In the genomic region with DNA sequence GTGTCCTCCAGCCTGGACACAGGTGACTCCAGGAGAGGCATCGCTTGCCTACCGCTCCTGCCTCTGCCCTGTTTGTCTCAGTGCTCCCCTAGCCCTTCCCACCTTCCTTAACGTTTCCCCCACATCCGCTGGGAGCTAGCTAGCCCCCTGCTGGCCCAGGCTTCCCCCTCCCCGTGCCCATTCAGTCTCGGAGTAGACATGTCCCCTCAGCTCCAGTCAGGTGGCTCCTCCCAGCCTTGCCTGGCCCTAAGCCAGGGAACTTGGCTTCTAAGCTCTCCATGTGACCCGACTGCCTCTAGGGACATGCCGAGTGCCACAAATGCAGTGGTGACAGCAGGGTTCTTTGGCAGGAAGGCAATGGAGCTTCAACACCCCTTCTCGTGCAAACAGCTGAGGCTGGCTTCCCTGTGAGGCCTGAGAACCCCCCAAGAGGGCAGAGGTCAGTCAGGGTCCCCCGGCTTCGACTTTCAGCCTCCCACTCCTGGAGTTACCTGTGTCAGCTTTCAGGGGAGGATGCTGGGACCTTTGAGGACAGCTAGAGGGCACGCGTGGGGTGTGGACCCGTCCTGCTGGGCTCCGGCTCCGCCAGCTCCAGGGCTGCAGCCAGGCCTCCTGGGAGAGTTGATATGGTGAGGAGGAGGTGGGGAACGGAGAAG, we compare ENCODE assay signal across 11 cellular contexts. TPM values are rescaled to one million over a fixed set of nuclear protein-coding genes. Genes with fewer than 3 reads are reported as not detected.
DNase-seq lines count a peak whose midpoint lies in the region; ATAC-seq and TF ChIP-seq lines count a peak whose summit lies in the region.
"Had no signal": no experiment of that assay in that cellular context is flagged by ENCODE, and none has a peak within 500 bp of the region (broad histone marks: within the 10 kb centered on the region; RNA-seq: fewer than 3 reads in every experiment).

No MANE protein-coding gene starts in this region.

- TF ChIP-seq EP300 in stomach (IDR thresholded peaks at IDR 0.05): no peak
- no peak for TF ChIP-seq EP300 in esophagus muscularis mucosa (IDR thresholded peaks at IDR 0.05)

- H3K4me1 ChIP-seq in heart right ventricle: peaks cover 0 to 16% (median 11%) of the 10 kb centered on the region in 9 donors
- peaks cover 0 to 11% (median 9%) of the 10 kb centered on the region in 4 donors for H3K4me1 ChIP-seq in stomach
- H3K4me1 ChIP-seq in esophagus muscularis mucosa: peaks cover 0 to 9% (median 0%) of the 10 kb centered on the region in 4 donors

- H3K4me3 ChIP-seq in heart right ventricle: no peak overlapping the region
- H3K4me3 ChIP-seq in stomach: no peak overlapping the region
- no peak overlapping the region for H3K4me3 ChIP-seq in esophagus muscularis mucosa

- TF ChIP-seq CTCF in heart right ventricle (IDR thresholded peaks at IDR 0.05) (no peak), stomach (IDR thresholded peaks at IDR 0.05) (no peak), esophagus muscularis mucosa (IDR thresholded peaks at IDR 0.05) (no peak)

- peak; percentile 72 to 88 (median 84) for DNase-seq in NCI-H1417 (lab: John Stamatoyannopoulos, UW)
- no peak for DNase-seq in NCI-H1417 treated with DMSO at 0.1 percent for 48 hours (lab: John Stamatoyannopoulos, UW)
- DNase-seq in NCI-H510A (lab: John Stamatoyannopoulos, UW): peak; percentile 89
- DNase-seq in heart right ventricle: peak; percentile 66 to 82
- peak; percentile 85 for DNase-seq in stomach
- DNase-seq in stimulated activated naive CD8-positive, alpha-beta T cell treated with anti-CD3 and anti-CD28 coated beads, Interleukin-15, Interleukin-2, amounts not matched to agents 100 U/mL and 50 U/mL, for 24 hours: no peak
- no peak for DNase-seq in esophagus muscularis mucosa (ENCODE audit: extremely low spot score)
- no peak for DNase-seq in stimulated activated CD4-positive, alpha-beta T cell treated with anti-CD3 and anti-CD28 coated beads, Interleukin-2, amount 100 ng/mL, for 24 hours
- DNase-seq: activated naive CD4-positive, alpha-beta T cell; stimulated activated CD4-positive, alpha-beta T cell treated with anti-CD3 and anti-CD28 coated beads, Interleukin-4, amount 100 ng/mL, for 4 hours; T-helper 17 cell had no signal

- H3K36me3 ChIP-seq in heart right ventricle: no peaks in the 10 kb centered on the region
- no peaks in the 10 kb centered on the region for H3K36me3 ChIP-seq in stomach
- no peaks in the 10 kb centered on the region for H3K36me3 ChIP-seq in esophagus muscularis mucosa

- no peak for TF ChIP-seq POLR2A in stomach (IDR thresholded peaks at IDR 0.05)
- no peak for TF ChIP-seq POLR2A in esophagus muscularis mucosa (IDR thresholded peaks at IDR 0.05; ENCODE audit: low read depth)

- peak; percentile 79 to 95 (median 90) for ATAC-seq in heart right ventricle
- no peak for ATAC-seq in stimulated activated naive CD8-positive, alpha-beta T cell treated with anti-CD3 and anti-CD28 coated beads, Interleukin-15, Interleukin-2, amounts not matched to agents 100 U/mL and 50 U/mL, for 24 hours
- ATAC-seq: T-helper 17 cell had no signal

- no peaks in the 10 kb centered on the region for H3K9me3 ChIP-seq in heart right ventricle
- H3K9me3 ChIP-seq in stomach: no peaks in the 10 kb centered on the region
- no peaks in the 10 kb centered on the region for H3K9me3 ChIP-seq in esophagus muscularis mucosa

- H3K27ac ChIP-seq in heart right ventricle: peak overlapping the region in 6 of 10 donors; percentile 6 to 70 (median 40)
- H3K27ac ChIP-seq in stomach: no peak overlapping the region
- no peak overlapping the region for H3K27ac ChIP-seq in esophagus muscularis mucosa (replicated peaks in 1 of 4)

- 9 to 16% methylated on average over 17 of the region's 17 CpGs for WGBS in heart right ventricle, 2 donors
- WGBS in stomach, 5 donors: 21 to 47% (median 23%) methylated on average over 12 to 17 of the region's 17 CpGs
- WGBS in esophagus muscularis mucosa: 60% methylated on average over 16 of the region's 17 CpGs

- intact Hi-C loops in heart right ventricle (cut with DNase I): no loop called here
- intact Hi-C loops in stomach (cut with DNase I; ENCODE audit: low total_unique reads): no loop called here
- intact Hi-C loops in esophagus muscularis mucosa (cut with DNase I): no loop called here

- H3K27me3 ChIP-seq in heart right ventricle (peaks cover 0 to 40% (median 34%) of the 10 kb centered on the region in 7 donors), stomach (peaks cover 0 to 61% (median 12%) of the 10 kb centered on the region in 3 donors), esophagus muscularis mucosa (peaks cover 0 to 80% (median 0%) of the 10 kb centered on the region in 4 donors)

RNA-seq across cellular contexts. Expression of gene DRAXIN, which starts 16.2 kb away (rescaled TPM):
- total RNA-seq in heart right ventricle (under 1 TPM in 8 of 10 donors, not detected in 2; 0.05 to 0.18 (median 0.12) TPM), stomach (under 1 TPM in 1 of 5 donors, not detected in 4; 0.18 TPM), esophagus muscularis mucosa (under 1 TPM in 2 of 4 donors, not detected in 2; under 0.01 to 0.06 TPM)
- polyA plus RNA-seq in heart right ventricle (under 1 TPM; 0.01 to 0.07 TPM), stomach (under 1 TPM in 2 of 3 donors, not detected in 1; 0.03 to 0.06 TPM)

RNA-seq across cellular contexts. Expression of gene MAD2L2, which starts 26.8 kb away (rescaled TPM):
- total RNA-seq in heart right ventricle: 10 to 100 TPM; 10.9 to 28.5 (median 17.0) TPM
- polyA plus RNA-seq in heart right ventricle: 10 to 100 TPM; 16.6 to 59.0 TPM
- 10 to 100 TPM in 3 of 5 donors, 1 to 10 TPM in 2; 7.2 to 23.9 (median 14.3) TPM for total RNA-seq in stomach
- 10 to 100 TPM; 45.6 to 54.4 (median 47.3) TPM for polyA plus RNA-seq in stomach
- 10 to 100 TPM; 31.6 to 51.7 (median 42.4) TPM for total RNA-seq in esophagus muscularis mucosa

RNA-seq across cellular contexts. Expression of gene AGTRAP, which starts 28.2 kb away (rescaled TPM):
- 10 to 100 TPM; 12.9 to 37.9 (median 16.9) TPM for total RNA-seq in heart right ventricle
- polyA plus RNA-seq in heart right ventricle: 10 to 100 TPM; 21.4 to 96.7 TPM
- total RNA-seq in stomach: 10 to 100 TPM in 4 of 5 donors, 1 to 10 TPM in 1; 4.1 to 76.3 (median 21.6) TPM
- polyA plus RNA-seq in stomach: 10 to 100 TPM; 27.8 to 60.3 (median 32.6) TPM
- 10 to 100 TPM; 31.6 to 73.4 (median 45.6) TPM for total RNA-seq in esophagus muscularis mucosa

RNA-seq across cellular contexts. Expression of gene FBXO6, which starts 43.7 kb away (rescaled TPM):
- 10 to 100 TPM in 1 of 10 donors, 1 to 10 TPM in 9; 4.8 to 21.7 (median 7.9) TPM for total RNA-seq in heart right ventricle
- 10 to 100 TPM in 1 of 2 donors, 1 to 10 TPM in 1; 6.0 to 12.9 TPM for polyA plus RNA-seq in heart right ventricle
- 1 to 10 TPM in 4 of 5 donors, not detected in 1; 1.2 to 9.1 (median 7.1) TPM for total RNA-seq in stomach
- 10 to 100 TPM; 14.1 to 15.7 (median 15.0) TPM for polyA plus RNA-seq in stomach
- total RNA-seq in esophagus muscularis mucosa: 10 to 100 TPM; 12.9 to 21.9 (median 15.2) TPM

RNA-seq across cellular contexts. Expression of gene FBXO44, which starts 53.1 kb away (rescaled TPM):
- total RNA-seq in heart right ventricle: 10 to 100 TPM; 10.1 to 17.7 (median 15.8) TPM
- polyA plus RNA-seq in heart right ventricle: 10 to 100 TPM; 14.6 to 28.2 TPM
- 10 to 100 TPM in 2 of 5 donors, 1 to 10 TPM in 3; 3.6 to 54.8 (median 9.0) TPM for total RNA-seq in stomach
- polyA plus RNA-seq in stomach: 10 to 100 TPM in 2 of 3 donors, 1 to 10 TPM in 1; 7.6 to 22.7 (median 17.0) TPM
- total RNA-seq in esophagus muscularis mucosa: 10 to 100 TPM; 13.3 to 19.8 (median 16.1) TPM

Comparison
In these comparisons a context has a peak if more than half of its experiments do, and no peak if none do; other contexts are left out.
1. DNase-seq: peak in NCI-H1417 (3 of 3), NCI-H510A (single experiment), heart right ventricle (2 of 2) and stomach (single experiment); none in NCI-H1417 treated with DMSO at 0.1 percent for 48 hours (single experiment), stimulated activated naive CD8-positive, alpha-beta T cell treated with anti-CD3 and anti-CD28 coated beads, Interleukin-15, Interleukin-2, amounts not matched to agents 100 U/mL and 50 U/mL, for 24 hours (single experiment), esophagus muscularis mucosa (single experiment) and stimulated activated CD4-positive, alpha-beta T cell treated with anti-CD3 and anti-CD28 coated beads, Interleukin-2, amount 100 ng/mL, for 24 hours (0 of 2).
2. H3K27ac ChIP-seq: peak in heart right ventricle (6 of 10); none in stomach (0 of 5) and esophagus muscularis mucosa (0 of 4).